ENCODE assay signal across 1 cellular context in genomic region chr10:128046156-128046933, GRCh38.
TF ChIP-seq lines count a peak whose summit lies in the region.

No MANE protein-coding gene starts in this region.

TF ChIP-seq in H1, 55 proteins besides CTCF, POLR2A, EP300 and RAD21 (continued from another document):
- TF ChIP-seq, protein P1, sequence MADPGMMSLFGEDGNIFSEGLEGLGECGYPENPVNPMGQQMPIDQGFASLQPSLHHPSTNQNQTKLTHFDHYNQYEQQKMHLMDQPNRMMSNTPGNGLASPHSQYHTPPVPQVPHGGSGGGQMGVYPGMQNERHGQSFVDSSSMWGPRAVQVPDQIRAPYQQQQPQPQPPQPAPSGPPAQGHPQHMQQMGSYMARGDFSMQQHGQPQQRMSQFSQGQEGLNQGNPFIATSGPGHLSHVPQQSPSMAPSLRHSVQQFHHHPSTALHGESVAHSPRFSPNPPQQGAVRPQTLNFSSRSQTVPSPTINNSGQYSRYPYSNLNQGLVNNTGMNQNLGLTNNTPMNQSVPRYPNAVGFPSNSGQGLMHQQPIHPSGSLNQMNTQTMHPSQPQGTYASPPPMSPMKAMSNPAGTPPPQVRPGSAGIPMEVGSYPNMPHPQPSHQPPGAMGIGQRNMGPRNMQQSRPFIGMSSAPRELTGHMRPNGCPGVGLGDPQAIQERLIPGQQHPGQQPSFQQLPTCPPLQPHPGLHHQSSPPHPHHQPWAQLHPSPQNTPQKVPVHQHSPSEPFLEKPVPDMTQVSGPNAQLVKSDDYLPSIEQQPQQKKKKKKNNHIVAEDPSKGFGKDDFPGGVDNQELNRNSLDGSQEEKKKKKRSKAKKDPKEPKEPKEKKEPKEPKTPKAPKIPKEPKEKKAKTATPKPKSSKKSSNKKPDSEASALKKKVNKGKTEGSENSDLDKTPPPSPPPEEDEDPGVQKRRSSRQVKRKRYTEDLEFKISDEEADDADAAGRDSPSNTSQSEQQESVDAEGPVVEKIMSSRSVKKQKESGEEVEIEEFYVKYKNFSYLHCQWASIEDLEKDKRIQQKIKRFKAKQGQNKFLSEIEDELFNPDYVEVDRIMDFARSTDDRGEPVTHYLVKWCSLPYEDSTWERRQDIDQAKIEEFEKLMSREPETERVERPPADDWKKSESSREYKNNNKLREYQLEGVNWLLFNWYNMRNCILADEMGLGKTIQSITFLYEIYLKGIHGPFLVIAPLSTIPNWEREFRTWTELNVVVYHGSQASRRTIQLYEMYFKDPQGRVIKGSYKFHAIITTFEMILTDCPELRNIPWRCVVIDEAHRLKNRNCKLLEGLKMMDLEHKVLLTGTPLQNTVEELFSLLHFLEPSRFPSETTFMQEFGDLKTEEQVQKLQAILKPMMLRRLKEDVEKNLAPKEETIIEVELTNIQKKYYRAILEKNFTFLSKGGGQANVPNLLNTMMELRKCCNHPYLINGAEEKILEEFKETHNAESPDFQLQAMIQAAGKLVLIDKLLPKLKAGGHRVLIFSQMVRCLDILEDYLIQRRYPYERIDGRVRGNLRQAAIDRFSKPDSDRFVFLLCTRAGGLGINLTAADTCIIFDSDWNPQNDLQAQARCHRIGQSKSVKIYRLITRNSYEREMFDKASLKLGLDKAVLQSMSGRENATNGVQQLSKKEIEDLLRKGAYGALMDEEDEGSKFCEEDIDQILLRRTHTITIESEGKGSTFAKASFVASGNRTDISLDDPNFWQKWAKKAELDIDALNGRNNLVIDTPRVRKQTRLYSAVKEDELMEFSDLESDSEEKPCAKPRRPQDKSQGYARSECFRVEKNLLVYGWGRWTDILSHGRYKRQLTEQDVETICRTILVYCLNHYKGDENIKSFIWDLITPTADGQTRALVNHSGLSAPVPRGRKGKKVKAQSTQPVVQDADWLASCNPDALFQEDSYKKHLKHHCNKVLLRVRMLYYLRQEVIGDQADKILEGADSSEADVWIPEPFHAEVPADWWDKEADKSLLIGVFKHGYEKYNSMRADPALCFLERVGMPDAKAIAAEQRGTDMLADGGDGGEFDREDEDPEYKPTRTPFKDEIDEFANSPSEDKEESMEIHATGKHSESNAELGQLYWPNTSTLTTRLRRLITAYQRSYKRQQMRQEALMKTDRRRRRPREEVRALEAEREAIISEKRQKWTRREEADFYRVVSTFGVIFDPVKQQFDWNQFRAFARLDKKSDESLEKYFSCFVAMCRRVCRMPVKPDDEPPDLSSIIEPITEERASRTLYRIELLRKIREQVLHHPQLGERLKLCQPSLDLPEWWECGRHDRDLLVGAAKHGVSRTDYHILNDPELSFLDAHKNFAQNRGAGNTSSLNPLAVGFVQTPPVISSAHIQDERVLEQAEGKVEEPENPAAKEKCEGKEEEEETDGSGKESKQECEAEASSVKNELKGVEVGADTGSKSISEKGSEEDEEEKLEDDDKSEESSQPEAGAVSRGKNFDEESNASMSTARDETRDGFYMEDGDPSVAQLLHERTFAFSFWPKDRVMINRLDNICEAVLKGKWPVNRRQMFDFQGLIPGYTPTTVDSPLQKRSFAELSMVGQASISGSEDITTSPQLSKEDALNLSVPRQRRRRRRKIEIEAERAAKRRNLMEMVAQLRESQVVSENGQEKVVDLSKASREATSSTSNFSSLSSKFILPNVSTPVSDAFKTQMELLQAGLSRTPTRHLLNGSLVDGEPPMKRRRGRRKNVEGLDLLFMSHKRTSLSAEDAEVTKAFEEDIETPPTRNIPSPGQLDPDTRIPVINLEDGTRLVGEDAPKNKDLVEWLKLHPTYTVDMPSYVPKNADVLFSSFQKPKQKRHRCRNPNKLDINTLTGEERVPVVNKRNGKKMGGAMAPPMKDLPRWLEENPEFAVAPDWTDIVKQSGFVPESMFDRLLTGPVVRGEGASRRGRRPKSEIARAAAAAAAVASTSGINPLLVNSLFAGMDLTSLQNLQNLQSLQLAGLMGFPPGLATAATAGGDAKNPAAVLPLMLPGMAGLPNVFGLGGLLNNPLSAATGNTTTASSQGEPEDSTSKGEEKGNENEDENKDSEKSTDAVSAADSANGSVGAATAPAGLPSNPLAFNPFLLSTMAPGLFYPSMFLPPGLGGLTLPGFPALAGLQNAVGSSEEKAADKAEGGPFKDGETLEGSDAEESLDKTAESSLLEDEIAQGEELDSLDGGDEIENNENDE (IDR thresholded peaks at IDR 0.05; ENCODE audit: insufficient replicate concordance, low read length) = no peak
- TF ChIP-seq BRCA1 (IDR thresholded peaks at IDR 0.05; ENCODE audit: low read depth, low read length) (no peak), SAP30 (IDR thresholded peaks at IDR 0.05; ENCODE audit: insufficient read depth, insufficient replicate concordance, low read length) (no peak), JUND (IDR thresholded peaks at IDR 0.05; ENCODE audit: low read length) (no peak)
